In the genomic region with DNA sequence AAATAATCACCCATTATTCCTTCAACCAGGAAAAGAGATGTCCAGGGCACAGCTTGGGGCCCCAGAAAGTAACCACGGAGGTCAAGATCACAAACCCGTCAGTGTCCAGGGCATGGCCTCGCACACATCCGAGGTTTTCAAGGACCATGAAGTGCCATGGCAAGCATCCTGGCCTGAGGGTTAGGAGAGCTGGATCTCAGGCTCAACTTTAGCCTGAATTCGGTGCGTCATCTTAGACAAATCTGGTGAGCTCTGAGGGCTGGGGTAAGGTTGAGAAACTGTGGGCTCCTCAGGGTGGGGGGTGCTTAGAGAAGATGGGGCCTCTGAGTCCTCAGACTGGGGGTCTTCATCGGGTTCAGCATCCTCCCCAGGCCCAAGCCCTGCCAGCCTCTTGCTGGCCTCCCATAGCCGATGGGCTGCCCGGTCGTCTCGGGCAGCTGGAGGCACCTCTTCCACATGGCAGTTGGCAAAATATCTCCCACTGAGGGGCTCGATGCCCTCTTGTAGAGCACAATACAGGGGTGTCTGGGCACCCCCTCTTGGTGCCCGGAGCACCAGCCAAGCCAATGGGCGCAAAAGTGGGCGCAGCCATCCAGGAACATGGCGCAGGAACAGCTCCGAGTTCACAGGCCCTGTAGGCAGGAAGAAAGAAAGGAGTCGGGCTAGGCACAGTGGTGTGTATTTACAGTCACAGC, we compare ENCODE assay signal across 8 cellular contexts. TPM values are rescaled to one million over a fixed set of nuclear protein-coding genes. Genes with fewer than 3 reads are reported as not detected.
DNase-seq lines count a peak whose midpoint lies in the region; ATAC-seq and TF ChIP-seq lines count a peak whose summit lies in the region.

No MANE protein-coding gene starts in this region.

- 72% methylated on average over 10 of the region's 18 CpGs for WGBS in right lobe of liver (ENCODE audit: insufficient coverage, low coverage, low lambda C conversion rate, missing lambda C conversion rate)
- 92% methylated on average over 18 of the region's 18 CpGs for WGBS in thymus

- no peaks in the 10 kb centered on the region for H3K9me3 ChIP-seq in right lobe of liver
- no peaks in the 10 kb centered on the region for H3K9me3 ChIP-seq in thymus (ENCODE audit: control insufficient read depth)

- intact Hi-C loops in right lobe of liver (cut with DNase I) = no loop called here

- H3K27me3 ChIP-seq in right lobe of liver = no peaks in the 10 kb centered on the region
- H3K27me3 ChIP-seq in thymus (ENCODE audit: control insufficient read depth, insufficient read depth) = no peaks in the 10 kb centered on the region

- peak overlapping the region; percentile 96 for H3K27ac Mint-ChIP-seq in activated T-cell treated with anti-CD3 and anti-CD28 coated beads, Interleukin-2, amount 50 U/mL, for 24 hours
- peak overlapping the region; percentile 95 for H3K27ac Mint-ChIP-seq in activated naive CD8-positive, alpha-beta T cell treated with anti-CD3 and anti-CD28 coated beads for 36 hours

- H3K27ac ChIP-seq in right lobe of liver = peak overlapping the region; percentile 85 to 98 (median 92)
- peak overlapping the region; percentile 8 for H3K27ac ChIP-seq in thymus (ENCODE audit: low read depth)

- peaks cover 60% of the 10 kb centered on the region for H3K36me3 Mint-ChIP-seq in activated T-cell treated with anti-CD3 and anti-CD28 coated beads, Interleukin-2, amount 50 U/mL, for 24 hours (ENCODE audit: low read depth)
- H3K36me3 Mint-ChIP-seq in activated naive CD8-positive, alpha-beta T cell treated with anti-CD3 and anti-CD28 coated beads for 36 hours = peaks cover 39% of the 10 kb centered on the region

- no peak for DNase-seq in activated T-cell treated with anti-CD3 and anti-CD28 coated beads, Interleukin-2, amount 50 U/mL, for 24 hours
- DNase-seq in activated T-cell treated with anti-CD3 and anti-CD28 coated beads for 4 hours (no peak), right lobe of liver (no peak), NCI-H226 (no peak)
- no peak for DNase-seq in activated naive CD8-positive, alpha-beta T cell treated with anti-CD3 and anti-CD28 coated beads for 36 hours

- TF ChIP-seq CTCF in right lobe of liver (IDR thresholded peaks at IDR 0.05) = no peak

- ATAC-seq in right lobe of liver = no peak
- no peak for ATAC-seq in HG03442 (IDR thresholded peaks at IDR 0.05; ENCODE audit: unreplicated experiment)
- no peak for ATAC-seq in GM21723 (IDR thresholded peaks at IDR 0.05; ENCODE audit: unreplicated experiment)

- H3K4me1 ChIP-seq in right lobe of liver (peaks cover 0 to 43% (median 13%) of the 10 kb centered on the region in 4 donors), thymus (ENCODE audit: control insufficient read depth, insufficient read depth, low read length) (peaks cover 22% of the 10 kb centered on the region)

- no peaks in the 10 kb centered on the region for H3K27me3 Mint-ChIP-seq in activated T-cell treated with anti-CD3 and anti-CD28 coated beads, Interleukin-2, amount 50 U/mL, for 24 hours
- H3K27me3 Mint-ChIP-seq in activated naive CD8-positive, alpha-beta T cell treated with anti-CD3 and anti-CD28 coated beads for 36 hours = no peaks in the 10 kb centered on the region

- H3K36me3 ChIP-seq in right lobe of liver (no peaks in the 10 kb centered on the region), thymus (ENCODE audit: control insufficient read depth, insufficient read depth) (peaks cover 3% of the 10 kb centered on the region)

- peak overlapping the region; percentile 95 for H3K4me3 Mint-ChIP-seq in activated T-cell treated with anti-CD3 and anti-CD28 coated beads, Interleukin-2, amount 50 U/mL, for 24 hours
- peak overlapping the region; percentile 94 for H3K4me3 Mint-ChIP-seq in activated naive CD8-positive, alpha-beta T cell treated with anti-CD3 and anti-CD28 coated beads for 36 hours

- H3K4me1 Mint-ChIP-seq in activated T-cell treated with anti-CD3 and anti-CD28 coated beads, Interleukin-2, amount 50 U/mL, for 24 hours (ENCODE audit: low read depth) = peaks cover 71% of the 10 kb centered on the region
- peaks cover 60% of the 10 kb centered on the region for H3K4me1 Mint-ChIP-seq in activated naive CD8-positive, alpha-beta T cell treated with anti-CD3 and anti-CD28 coated beads for 36 hours

- no peaks in the 10 kb centered on the region for H3K9me3 Mint-ChIP-seq in activated T-cell treated with anti-CD3 and anti-CD28 coated beads, Interleukin-2, amount 50 U/mL, for 24 hours
- H3K9me3 Mint-ChIP-seq in activated naive CD8-positive, alpha-beta T cell treated with anti-CD3 and anti-CD28 coated beads for 36 hours = no peaks in the 10 kb centered on the region

- no peak for TF ChIP-seq POLR2A in right lobe of liver (IDR thresholded peaks at IDR 0.05)

- peak overlapping the region in 2 of 3 donors; percentile 90 to 93 for H3K4me3 ChIP-seq in right lobe of liver
- no peak overlapping the region for H3K4me3 ChIP-seq in thymus (ENCODE audit: low read length)

RNA-seq across cellular contexts. Expression of a gene that starts 0.9 kb away (rescaled TPM):
- total RNA-seq in activated naive CD8-positive, alpha-beta T cell treated with anti-CD3 and anti-CD28 coated beads for 36 hours = 10 to 100 TPM; 56.2 to 65.2 TPM
- 100 to 1,000 TPM in 1 of 6 experiments, 10 to 100 TPM in 5; 64.9 to 131 (median 82.8) TPM for total RNA-seq in right lobe of liver
- polyA plus RNA-seq in thymus = 82.1 TPM

RNA-seq across cellular contexts. Expression of a gene that starts 4.5 kb away (rescaled TPM):
- total RNA-seq in activated naive CD8-positive, alpha-beta T cell treated with anti-CD3 and anti-CD28 coated beads for 36 hours = 10 to 100 TPM; 31.8 to 34.1 TPM
- 10 to 100 TPM in 3 of 6 experiments, 1 to 10 TPM in 3; 3.4 to 27.4 (median 8.8) TPM for total RNA-seq in right lobe of liver
- polyA plus RNA-seq in thymus = 18.9 TPM

RNA-seq across cellular contexts. Expression of a gene that starts 43.6 kb away (rescaled TPM):
- total RNA-seq in activated naive CD8-positive, alpha-beta T cell treated with anti-CD3 and anti-CD28 coated beads for 36 hours = 10 to 100 TPM; 77.6 to 80.4 TPM
- total RNA-seq in right lobe of liver = 10 to 100 TPM; 21.6 to 47.1 (median 23.4) TPM
- 30.3 TPM for polyA plus RNA-seq in thymus

RNA-seq across cellular contexts. Expression of a gene that starts 52.9 kb away (rescaled TPM):
- 10 to 100 TPM; 41.4 to 45.7 TPM for total RNA-seq in activated naive CD8-positive, alpha-beta T cell treated with anti-CD3 and anti-CD28 coated beads for 36 hours
- 10 to 100 TPM; 13.0 to 33.1 (median 17.4) TPM for total RNA-seq in right lobe of liver
- 32.4 TPM for polyA plus RNA-seq in thymus

RNA-seq across cellular contexts. Expression of a gene that starts 55.8 kb away (rescaled TPM):
- 10 to 100 TPM; 13.9 to 14.2 TPM for total RNA-seq in activated naive CD8-positive, alpha-beta T cell treated with anti-CD3 and anti-CD28 coated beads for 36 hours
- total RNA-seq in right lobe of liver = 10 to 100 TPM in 1 of 6 experiments, 1 to 10 TPM in 5; 5.8 to 12.0 (median 8.8) TPM
- 9.5 TPM for polyA plus RNA-seq in thymus
